Comparison of ENCODE assay signal across 8 cellular contexts in genomic region chr16:87278191-87279093, GRCh38. TPM values are rescaled to one million over a fixed set of nuclear protein-coding genes. Genes with fewer than 3 reads are reported as not detected.
DNase-seq lines count a peak whose midpoint lies in the region; ATAC-seq, FAIRE-seq and TF ChIP-seq lines count a peak whose summit lies in the region.

No MANE protein-coding gene starts in this region.

- H3K27me3 ChIP-seq in small intestine (ENCODE audit: control insufficient read depth in 2 of 2, insufficient read depth in 2 of 2, low read length in 2 of 2): no peaks in the 10 kb centered on the region

- H3K4me1 Mint-ChIP-seq in brain: peaks cover 31% of the 10 kb centered on the region

- no peaks in the 10 kb centered on the region for H3K4me1 ChIP-seq in small intestine (ENCODE audit: control insufficient read depth in 2 of 2, insufficient read depth in 1 of 2, low read depth in 1 of 2, low read length in 1 of 2)

- DNase-seq in EH (ENCODE audit: low read depth) (peak; percentile 81), HS-27A (ENCODE audit: low read depth) (peak; percentile 42), SHP77 treated with DMSO at 0.1 percent for 48 hours (lab: John Stamatoyannopoulos, UW) (peak; percentile 25), iPS-NIHi11 (ENCODE audit: low spot score) (peak; percentile 92), small intestine (peak; percentile 67)

- H3K4me3 ChIP-seq in small intestine (ENCODE audit: low read depth in 1 of 2, low read length in 2 of 2): no peak overlapping the region

- no peaks in the 10 kb centered on the region for H3K9me3 ChIP-seq in small intestine (ENCODE audit: control insufficient read depth, low read depth)

- H3K9me3 Mint-ChIP-seq in brain: no peaks in the 10 kb centered on the region

- ATAC-seq in GM19328 (IDR thresholded peaks at IDR 0.05; ENCODE audit: unreplicated experiment): no peak
- no peak for ATAC-seq in GM18868 (IDR thresholded peaks at IDR 0.05; ENCODE audit: unreplicated experiment)

- peak overlapping the region in 1 of 5 experiments; percentile 73 for H3K27ac Mint-ChIP-seq in brain

- H3K36me3 Mint-ChIP-seq in brain: no peaks in the 10 kb centered on the region

- no peak overlapping the region for H3K27ac ChIP-seq in small intestine (ENCODE audit: low read depth in 1 of 2, low read length in 1 of 2)

- H3K36me3 ChIP-seq in small intestine (ENCODE audit: control insufficient read depth in 2 of 2, insufficient read depth in 2 of 2, low read length in 2 of 2): no peaks in the 10 kb centered on the region

- FAIRE-seq in small intestine (lab: Jason Lieb, UNC): no peak

- TF ChIP-seq CTCF in brain (conservative IDR thresholded peaks at IDR 0.05): peak; percentile 97

- no peak overlapping the region for H3K4me3 Mint-ChIP-seq in brain

- peaks cover 9% of the 10 kb centered on the region for H3K27me3 Mint-ChIP-seq in brain

- 48 to 56% (median 50%) methylated on average over 38 of the region's 38 CpGs for WGBS in small intestine, 3 donors

RNA-seq across cellular contexts. Expression of gene C16orf95, which starts 38.8 kb away (rescaled TPM):
- polyA plus RNA-seq in brain (ENCODE audit: insufficient read depth, low read depth, low replicate concordance) (5.0 TPM), small intestine (1 to 10 TPM; 2.2 to 4.8 (median 4.2) TPM)

Comparison
In these comparisons a context has a peak if more than half of its experiments do, and no peak if none do; other contexts are left out.
1. DNase-seq: peak in every context shown above with its lines; median percentile 92 in iPS-NIHi11; 81 in EH; 67 in small intestine; 42 in HS-27A; 25 in SHP77 treated with DMSO at 0.1 percent for 48 hours.